1 cellular context compared by ENCODE assay signal in the genomic region with DNA sequence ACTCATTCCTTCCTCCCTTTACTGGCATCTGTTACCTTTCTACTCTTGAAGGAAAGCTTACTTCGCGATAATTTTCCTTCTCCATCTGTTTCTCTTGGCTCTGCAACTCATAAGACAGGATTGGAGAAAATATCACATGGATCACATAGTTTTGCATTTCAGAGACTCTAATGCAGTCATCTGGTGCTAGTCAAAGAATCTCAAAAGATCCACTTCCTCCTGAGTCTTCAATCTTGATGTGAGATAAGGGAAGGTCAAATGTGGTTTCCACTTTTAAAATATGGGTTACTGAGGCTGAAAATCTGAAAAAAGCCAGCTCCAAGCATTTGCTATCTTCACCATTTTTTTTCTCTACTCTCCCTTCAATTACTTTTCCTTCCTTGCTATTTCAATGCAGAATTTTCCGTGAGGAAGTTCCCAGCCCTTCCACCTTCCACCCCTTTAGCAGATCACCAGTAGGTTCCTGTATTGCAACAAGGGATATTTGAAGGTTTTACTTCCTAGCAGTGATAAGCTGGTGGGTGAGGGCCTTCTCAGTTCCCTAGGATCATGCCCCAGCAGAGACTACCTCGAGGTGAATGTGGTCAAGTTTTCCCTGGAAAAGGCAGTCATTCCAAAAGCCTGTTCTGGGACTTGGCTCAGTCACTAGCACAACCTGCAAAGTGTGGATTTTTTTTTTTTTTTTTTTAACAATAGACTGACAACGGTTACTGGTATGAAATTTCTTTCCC.
TF ChIP-seq lines count a peak whose summit lies in the region.

No MANE protein-coding gene starts in this region.

TF ChIP-seq in IMR-90, 13 proteins besides CTCF, POLR2A, EP300 and RAD21 (continued from another document):
- TF ChIP-seq, protein P1, sequence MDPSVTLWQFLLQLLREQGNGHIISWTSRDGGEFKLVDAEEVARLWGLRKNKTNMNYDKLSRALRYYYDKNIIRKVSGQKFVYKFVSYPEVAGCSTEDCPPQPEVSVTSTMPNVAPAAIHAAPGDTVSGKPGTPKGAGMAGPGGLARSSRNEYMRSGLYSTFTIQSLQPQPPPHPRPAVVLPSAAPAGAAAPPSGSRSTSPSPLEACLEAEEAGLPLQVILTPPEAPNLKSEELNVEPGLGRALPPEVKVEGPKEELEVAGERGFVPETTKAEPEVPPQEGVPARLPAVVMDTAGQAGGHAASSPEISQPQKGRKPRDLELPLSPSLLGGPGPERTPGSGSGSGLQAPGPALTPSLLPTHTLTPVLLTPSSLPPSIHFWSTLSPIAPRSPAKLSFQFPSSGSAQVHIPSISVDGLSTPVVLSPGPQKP (IDR thresholded peaks at IDR 0.05; ENCODE audit: borderline replicate concordance, low read depth, low read length), result no peak
- TF ChIP-seq BHLHE40 (IDR thresholded peaks at IDR 0.05; ENCODE audit: low read depth, low read length), result no peak
- TF ChIP-seq RCOR1 (IDR thresholded peaks at IDR 0.05; ENCODE audit: insufficient replicate concordance, low read length), result no peak
- no peak for TF ChIP-seq MAZ (IDR thresholded peaks at IDR 0.05; ENCODE audit: borderline replicate concordance, low read depth, low read length)
- TF ChIP-seq, protein P2, sequence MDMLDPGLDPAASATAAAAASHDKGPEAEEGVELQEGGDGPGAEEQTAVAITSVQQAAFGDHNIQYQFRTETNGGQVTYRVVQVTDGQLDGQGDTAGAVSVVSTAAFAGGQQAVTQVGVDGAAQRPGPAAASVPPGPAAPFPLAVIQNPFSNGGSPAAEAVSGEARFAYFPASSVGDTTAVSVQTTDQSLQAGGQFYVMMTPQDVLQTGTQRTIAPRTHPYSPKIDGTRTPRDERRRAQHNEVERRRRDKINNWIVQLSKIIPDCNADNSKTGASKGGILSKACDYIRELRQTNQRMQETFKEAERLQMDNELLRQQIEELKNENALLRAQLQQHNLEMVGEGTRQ (IDR thresholded peaks at IDR 0.05; ENCODE audit: low read depth, low read length), result no peak
